In the genomic region with DNA sequence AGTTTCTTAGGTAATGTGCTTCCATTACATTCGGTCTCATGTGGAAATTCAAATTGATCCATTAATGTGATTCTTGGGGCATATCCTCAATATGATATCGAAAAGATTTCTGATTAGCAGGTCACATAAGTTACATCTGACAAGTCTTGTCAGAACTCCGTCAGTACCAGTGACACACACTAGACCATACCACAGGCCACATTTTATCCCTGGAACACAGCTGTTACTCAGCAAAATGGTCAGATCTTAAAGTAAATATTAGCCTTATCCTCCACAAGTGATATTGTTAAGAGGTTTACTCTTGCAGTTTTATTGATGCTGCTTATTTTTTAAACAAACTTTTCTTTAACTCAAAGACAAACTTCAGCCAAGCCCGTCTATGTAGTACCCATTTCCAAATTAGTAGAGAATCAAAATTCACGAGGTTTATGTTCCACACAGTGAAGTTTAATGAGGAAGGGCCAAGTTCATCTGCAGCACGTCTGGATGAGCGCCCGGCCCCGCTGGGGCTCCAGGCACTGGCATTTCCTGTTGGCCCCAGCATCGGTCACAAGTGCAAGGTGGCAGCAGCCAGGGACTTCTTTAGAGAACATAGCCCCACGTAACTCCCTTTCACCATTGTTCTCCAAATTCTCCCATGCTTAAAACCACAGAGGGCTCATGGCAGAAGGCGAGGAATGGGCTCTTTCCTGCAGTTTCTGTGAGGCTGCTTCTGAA, we compare ENCODE assay signal across 12 cellular contexts.
DNase-seq lines count a peak whose midpoint lies in the region; ATAC-seq and TF ChIP-seq lines count a peak whose summit lies in the region.
"Had no signal": no experiment of that assay in that cellular context is flagged by ENCODE, and none has a peak within 500 bp of the region (broad histone marks: within the 10 kb centered on the region; RNA-seq: fewer than 3 reads in every experiment).

No MANE protein-coding gene starts in this region.

- H3K9me3 ChIP-seq in Panc1 (ENCODE audit: control insufficient read depth, insufficient read depth, low read depth, low read length): no peaks in the 10 kb centered on the region
- H3K9me3 ChIP-seq: spleen had no signal

- H3K4me3 ChIP-seq in Panc1 (ENCODE audit: low read depth in 2 of 2, low read length in 2 of 2): peak overlapping the region in 1 of 2 experiments; percentile 2; a peak in 1 of 4 replicates
- H3K4me3 ChIP-seq: spleen had no signal

- POLR2A ChIA-PET in Panc1 (lab: Charles Lee): no interaction called here

- in situ Hi-C loops in Panc1 (cut with HindIII; ENCODE audit: low pct_unique_long_range_greater_than_20kb, low sequenced_read_pairs): no loop called here

- no TSS peak for BruUV-seq in Panc1 (replicated peaks; lab: Mats Ljungman, UMichigan)

- no peak for DNase-seq in Panc1 (ENCODE audit: low read depth, low spot score)
- DNase-seq in head of caudate nucleus: peak in 29 of 42 donors; percentile 36 to 74 (median 57)
- peak in 9 of 10 donors; percentile 32 to 88 (median 54) for DNase-seq in posterior cingulate gyrus
- DNase-seq in glomerular visceral epithelial cell (ENCODE audit: extremely low spot score): no peak
- DNase-seq in activated effector memory CD4-positive, alpha-beta T cell treated with Interleukin-2 at 50 U/mL for 16 hours: no peak
- DNase-seq in central memory CD4-positive, alpha-beta T cell: no peak
- DNase-seq: activated T-cell treated with anti-CD3 and anti-CD28 coated beads for 4 hours; effector CD8-positive, alpha-beta T cell; NCI-H345; spleen had no signal

- H3K27me3 ChIP-seq in Panc1 (ENCODE audit: control insufficient read depth, insufficient read depth, low read length): no peaks in the 10 kb centered on the region
- H3K27me3 ChIP-seq: spleen had no signal

- ATAC-seq in Panc1 (peak; percentile 81), GM18511 (IDR thresholded peaks at IDR 0.05; ENCODE audit: unreplicated experiment) (no peak)

- CTCF ChIA-PET in Panc1 (lab: Charles Lee): no interaction called here

- no peaks in the 10 kb centered on the region for H3K36me3 ChIP-seq in Panc1 (ENCODE audit: control insufficient read depth, insufficient read depth, low read length)
- H3K36me3 ChIP-seq: spleen had no signal

- H3K27ac ChIP-seq in C4-2B: peak overlapping the region; percentile 89
- H3K27ac ChIP-seq in Panc1 (ENCODE audit: low read length): peak overlapping the region; percentile 84

- intact Hi-C loops in Panc1 (cut with micrococcal nuclease; ENCODE audit: unreplicated experiment) (no loop called here), head of caudate nucleus (cut with DNase I) (no loop called here), posterior cingulate gyrus (cut with DNase I) (no loop called here)

- no peak for TF ChIP-seq CTCF in C4-2B (conservative IDR thresholded peaks at IDR 0.05)
- no peak for TF ChIP-seq CTCF in Panc1 (IDR thresholded peaks at IDR 0.05)

- peaks cover 57% of the 10 kb centered on the region for H3K4me1 ChIP-seq in Panc1 (ENCODE audit: control insufficient read depth, insufficient read depth, low read length)

Comparison
In these comparisons a context has a peak if more than half of its experiments do, and no peak if none do; other contexts are left out.
1. DNase-seq: peak in head of caudate nucleus (29 of 42) and posterior cingulate gyrus (9 of 10); none in Panc1 (single experiment), glomerular visceral epithelial cell (single experiment), activated effector memory CD4-positive, alpha-beta T cell treated with Interleukin-2 at 50 U/mL for 16 hours (single experiment) and central memory CD4-positive, alpha-beta T cell (single experiment).